12 cellular contexts compared by ENCODE assay signal in the genomic region with DNA sequence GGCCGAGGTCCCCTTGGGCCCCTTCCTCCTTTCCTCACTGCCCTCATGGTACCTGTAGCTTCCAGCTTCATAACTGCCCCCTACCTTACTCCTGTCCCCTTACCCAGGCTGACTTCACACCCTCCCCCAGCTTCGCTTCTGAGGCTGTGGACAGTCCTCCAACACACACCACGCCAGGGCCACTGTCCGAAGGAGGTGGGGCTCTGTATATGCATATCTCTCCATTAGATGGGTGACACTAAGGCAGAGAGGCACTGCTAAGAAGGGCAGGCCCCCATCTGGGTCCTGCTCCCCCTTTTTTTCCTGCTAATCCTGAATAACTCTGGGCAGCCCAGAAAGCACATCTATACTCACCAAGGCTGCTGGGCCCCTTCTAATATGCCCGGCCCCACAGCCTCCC. TPM values are rescaled to one million over a fixed set of nuclear protein-coding genes. Genes with fewer than 3 reads are reported as not detected.
DNase-seq lines count a peak whose midpoint lies in the region; ATAC-seq and TF ChIP-seq lines count a peak whose summit lies in the region.
"Had no signal": no experiment of that assay in that cellular context is flagged by ENCODE, and none has a peak within 500 bp of the region (broad histone marks: within the 10 kb centered on the region; RNA-seq: fewer than 3 reads in every experiment).

No MANE protein-coding gene starts in this region.

- intact Hi-C loops in MCF 10A (cut with micrococcal nuclease), result no loop called here
- intact Hi-C loops in tibial artery (cut with DNase I; ENCODE audit: low total_unique reads), result no loop called here
- intact Hi-C loops in naive thymus-derived CD4-positive, alpha-beta T cell (cut with micrococcal nuclease), result loop anchor here in 1 of 2 donors (5.0 kb wide), 1 partner anchor 41 kb away; the partner anchor contains the start of gene SLC26A6
- intact Hi-C loops in activated CD8-positive, alpha-beta T cell treated with anti-CD3 and anti-CD28 coated beads for 36 hours (cut with micrococcal nuclease), result no loop called here

- H3K4me3 ChIP-seq in mesodermal cell (ENCODE audit: extremely low read depth, insufficient read depth, low read length, poor library complexity, severe bottlenecking) (no peak overlapping the region), tibial artery (no peak overlapping the region)
- H3K4me3 ChIP-seq in naive thymus-derived CD4-positive, alpha-beta T cell (ENCODE audit: low read length), result no peak overlapping the region
- H3K4me3 ChIP-seq: testis had no signal

- H3K27ac Mint-ChIP-seq in activated naive CD4-positive, alpha-beta T cell treated with anti-CD3 and anti-CD28 coated beads, Interleukin-2, amount 50 U/mL, for 72 hours, result peak overlapping the region; percentile 58 to 75
- H3K27ac Mint-ChIP-seq in MCF 10A (ENCODE audit: low read depth, unreplicated experiment), result peak overlapping the region; percentile 68
- H3K27ac Mint-ChIP-seq in naive thymus-derived CD4-positive, alpha-beta T cell, result peak overlapping the region in 2 of 9 donors; percentile 24 to 42
- no peak overlapping the region for H3K27ac Mint-ChIP-seq in activated CD8-positive, alpha-beta T cell treated with anti-CD3 and anti-CD28 coated beads for 36 hours
- H3K27ac Mint-ChIP-seq: activated T-cell treated with anti-CD3 and anti-CD28 coated beads, Interleukin-2, amount 50 U/mL, for 24 hours had no signal

- no peaks in the 10 kb centered on the region for H3K27me3 Mint-ChIP-seq in MCF 10A (ENCODE audit: insufficient read depth, unreplicated experiment)
- peaks cover 1 to 24% (median 11%) of the 10 kb centered on the region in 5 donors for H3K27me3 Mint-ChIP-seq in naive thymus-derived CD4-positive, alpha-beta T cell
- peaks cover 12% of the 10 kb centered on the region for H3K27me3 Mint-ChIP-seq in activated CD8-positive, alpha-beta T cell treated with anti-CD3 and anti-CD28 coated beads for 36 hours

- H3K4me3 Mint-ChIP-seq in MCF 10A (ENCODE audit: unreplicated experiment), result peak overlapping the region; percentile 48
- H3K4me3 Mint-ChIP-seq in naive thymus-derived CD4-positive, alpha-beta T cell, result peak overlapping the region in 1 of 10 donors; percentile 23
- H3K4me3 Mint-ChIP-seq in activated CD8-positive, alpha-beta T cell treated with anti-CD3 and anti-CD28 coated beads for 36 hours, result no peak overlapping the region
- H3K4me3 Mint-ChIP-seq: activated T-cell treated with anti-CD3 and anti-CD28 coated beads, Interleukin-2, amount 50 U/mL, for 24 hours had no signal

- peak overlapping the region; percentile 84 for H3K27ac ChIP-seq in mesodermal cell (ENCODE audit: low read depth, low read length, severe bottlenecking)
- H3K27ac ChIP-seq in tibial artery, result peak overlapping the region; percentile 84 to 90
- H3K27ac ChIP-seq in naive thymus-derived CD4-positive, alpha-beta T cell (ENCODE audit: low read depth, low read length), result no peak overlapping the region

- no peaks in the 10 kb centered on the region for H3K9me3 Mint-ChIP-seq in activated naive CD4-positive, alpha-beta T cell treated with anti-CD3 and anti-CD28 coated beads, Interleukin-2, amount 50 U/mL, for 72 hours
- no peaks in the 10 kb centered on the region for H3K9me3 Mint-ChIP-seq in MCF 10A (ENCODE audit: unreplicated experiment)
- H3K9me3 Mint-ChIP-seq in naive thymus-derived CD4-positive, alpha-beta T cell, result no peaks in the 10 kb centered on the region
- H3K9me3 Mint-ChIP-seq in activated CD8-positive, alpha-beta T cell treated with anti-CD3 and anti-CD28 coated beads for 36 hours, result no peaks in the 10 kb centered on the region
- H3K9me3 Mint-ChIP-seq: activated T-cell treated with anti-CD3 and anti-CD28 coated beads, Interleukin-2, amount 50 U/mL, for 24 hours had no signal

- no peak for ATAC-seq in activated naive CD4-positive, alpha-beta T cell treated with anti-CD3 and anti-CD28 coated beads, Interleukin-2, amount 50 U/mL, for 72 hours
- no peak for ATAC-seq in naive thymus-derived CD4-positive, alpha-beta T cell
- ATAC-seq in activated CD8-positive, alpha-beta T cell treated with anti-CD3 and anti-CD28 coated beads for 36 hours, result no peak
- ATAC-seq: activated CD4-positive, CD25-positive, alpha-beta regulatory T cell treated with anti-CD3 and anti-CD28 coated beads, Interleukin-2, amount 50 U/mL, for 24 hours had no signal

- H3K4me1 ChIP-seq in mesodermal cell (ENCODE audit: control insufficient read depth, insufficient read depth, low read length, poor library complexity, severe bottlenecking), result peaks cover 55% of the 10 kb centered on the region
- H3K4me1 ChIP-seq in tibial artery, result peaks cover 7 to 71% (median 65%) of the 10 kb centered on the region in 4 donors
- H3K4me1 ChIP-seq in naive thymus-derived CD4-positive, alpha-beta T cell (ENCODE audit: control insufficient read depth in 2 of 2, insufficient read depth in 2 of 2, low read length in 2 of 2), result no peaks in the 10 kb centered on the region

- BruUV-seq in MCF 10A (replicated peaks; lab: Mats Ljungman, UMichigan), result no TSS peak

- no peaks in the 10 kb centered on the region for H3K36me3 Mint-ChIP-seq in activated naive CD4-positive, alpha-beta T cell treated with anti-CD3 and anti-CD28 coated beads, Interleukin-2, amount 50 U/mL, for 72 hours
- peaks cover 32% of the 10 kb centered on the region for H3K36me3 Mint-ChIP-seq in MCF 10A (ENCODE audit: insufficient read depth, unreplicated experiment)
- peaks cover 0 to 22% (median 5%) of the 10 kb centered on the region in 5 donors for H3K36me3 Mint-ChIP-seq in naive thymus-derived CD4-positive, alpha-beta T cell
- H3K36me3 Mint-ChIP-seq in activated CD8-positive, alpha-beta T cell treated with anti-CD3 and anti-CD28 coated beads for 36 hours (ENCODE audit: low read depth), result peaks cover 11% of the 10 kb centered on the region

- H3K36me3 ChIP-seq in mesodermal cell (ENCODE audit: control insufficient read depth, insufficient read depth, low read length), result peaks cover 47% of the 10 kb centered on the region
- H3K36me3 ChIP-seq in tibial artery, result peaks cover 22 to 27% (median 23%) of the 10 kb centered on the region in 3 donors
- H3K36me3 ChIP-seq in naive thymus-derived CD4-positive, alpha-beta T cell (ENCODE audit: control insufficient read depth in 2 of 3, insufficient read depth in 3 of 3, low read length in 3 of 3), result peaks cover 2 to 37% (median 6%) of the 10 kb centered on the region in 3 experiments

- H3K9me3 ChIP-seq in mesodermal cell (ENCODE audit: control insufficient read depth, low read length) (no peaks in the 10 kb centered on the region), tibial artery (no peaks in the 10 kb centered on the region)
- no peaks in the 10 kb centered on the region for H3K9me3 ChIP-seq in naive thymus-derived CD4-positive, alpha-beta T cell (ENCODE audit: control insufficient read depth in 2 of 3, low read length in 3 of 3)
- H3K9me3 ChIP-seq: testis had no signal

- no peak for DNase-seq in activated naive CD4-positive, alpha-beta T cell treated with anti-CD3 and anti-CD28 coated beads, Interleukin-2, amount 50 U/mL, for 72 hours (ENCODE audit: low spot score in 2 of 2)
- DNase-seq in activated naive CD4-positive, alpha-beta T cell treated with Interleukin-2 at 50 U/mL for 16 hours, result no peak
- DNase-seq in MCF 10A (ENCODE audit: unreplicated experiment) (no peak), tibial artery (no peak), SK-N-DZ (ENCODE audit: low spot score) (no peak)
- DNase-seq in naive thymus-derived CD4-positive, alpha-beta T cell, result no peak
- DNase-seq in activated CD8-positive, alpha-beta T cell treated with anti-CD3 and anti-CD28 coated beads for 36 hours, result no peak
- DNase-seq: activated T-cell treated with anti-CD3 and anti-CD28 coated beads, Interleukin-2, amount 50 U/mL, for 24 hours had no signal

- TF ChIP-seq CTCF in MCF 10A (IDR thresholded peaks at IDR 0.05; ENCODE audit: unreplicated experiment) (no peak), tibial artery (IDR thresholded peaks at IDR 0.05) (no peak)
- no peak for TF ChIP-seq CTCF in activated CD8-positive, alpha-beta T cell treated with anti-CD3 and anti-CD28 coated beads for 36 hours (IDR thresholded peaks at IDR 0.05)

- peaks cover 0 to 6% of the 10 kb centered on the region in 2 donors for H3K27me3 ChIP-seq in tibial artery
- H3K27me3 ChIP-seq in naive thymus-derived CD4-positive, alpha-beta T cell (ENCODE audit: control insufficient read depth in 2 of 2, insufficient read depth in 2 of 2, low read length in 2 of 2), result peaks cover 0 to 7% of the 10 kb centered on the region in 2 donors
- H3K27me3 ChIP-seq: testis had no signal

- CTCF ChIA-PET in MCF 10A (lab: Yijun Ruan, JAX), result interaction anchor here (0.7 to 1.0 kb wide), 2 partner anchors 19 to 38 kb away, joined by 3 to 11 read pairs; no protein-coding TSS in a partner anchor
- CTCF ChIA-PET in naive thymus-derived CD4-positive, alpha-beta T cell (lab: Charles Lee), result interaction anchor here (0.5 to 0.6 kb wide), 2 partner anchors 16 to 572 kb away, joined by 3 to 4 read pairs; no protein-coding TSS in a partner anchor
- CTCF ChIA-PET in activated CD8-positive, alpha-beta T cell treated with anti-CD3 and anti-CD28 coated beads for 36 hours (lab: Charles Lee), result interaction anchor here (1.5 kb wide), 1 partner anchor 39 kb away, joined by 3 read pairs; the partner anchor contains the start of gene SLC26A6

- H3K4me1 Mint-ChIP-seq in MCF 10A (ENCODE audit: insufficient read depth, unreplicated experiment), result peaks cover 50% of the 10 kb centered on the region
- H3K4me1 Mint-ChIP-seq in naive thymus-derived CD4-positive, alpha-beta T cell, result peaks cover 0 to 8% (median 3%) of the 10 kb centered on the region in 7 donors
- H3K4me1 Mint-ChIP-seq in activated CD8-positive, alpha-beta T cell treated with anti-CD3 and anti-CD28 coated beads for 36 hours (ENCODE audit: low read depth), result peaks cover 5% of the 10 kb centered on the region

- POLR2A ChIA-PET in MCF 10A (lab: Yijun Ruan, JAX), result interaction anchor here (0.6 to 8.9 kb wide), 13 partner anchors 10 to 156 kb away, joined by 3 to 107 read pairs (median 6); partner anchors contain the start of genes CCDC51, CELSR3, PFKFB4 and SLC26A6
- POLR2A ChIA-PET in naive thymus-derived CD4-positive, alpha-beta T cell (lab: Charles Lee), result no interaction called here
- POLR2A ChIA-PET in activated CD8-positive, alpha-beta T cell treated with anti-CD3 and anti-CD28 coated beads for 36 hours (lab: Charles Lee), result interaction anchor here (1.0 kb wide), 1 partner anchor 14 kb away, joined by 3 read pairs; no protein-coding TSS in a partner anchor

- 74 to 87% methylated on average over 3 of the region's 5 CpGs for WGBS in mesodermal cell (ENCODE audit: insufficient coverage in 2 of 2), 2 experiments

RNA-seq across cellular contexts. Expression of gene COL7A1, which starts 1.0 kb away (rescaled TPM):
- total RNA-seq in activated naive CD4-positive, alpha-beta T cell treated with anti-CD3 and anti-CD28 coated beads, Interleukin-2, amount 50 U/mL, for 72 hours, result 1 to 10 TPM; 3.2 to 5.5 TPM
- total RNA-seq in MCF 10A (2022), result 44.2 and 60.5 TPM in 2 replicates
- polyA plus RNA-seq in mesodermal cell (2013, experiment 1 of 2), result 34.2 TPM
- polyA plus RNA-seq in mesodermal cell (2013, experiment 2 of 2), result 22.5 TPM
- 1.7 and 2.0 TPM in 2 replicates for polyA plus RNA-seq in SK-N-DZ (2014; cell fraction: cytosol; rRNA removed)
- polyA plus RNA-seq in SK-N-DZ (2014; cell fraction: nucleus; rRNA removed), result 67.2 and 69.4 TPM in 2 replicates
- total RNA-seq in naive thymus-derived CD4-positive, alpha-beta T cell, result 1 to 10 TPM in 3 of 5 experiments, under 1 TPM in 2; 0.71 to 3.4 (median 1.2) TPM
- not detected for polyA plus RNA-seq in naive thymus-derived CD4-positive, alpha-beta T cell
- total RNA-seq in activated CD8-positive, alpha-beta T cell treated with anti-CD3 and anti-CD28 coated beads for 36 hours, result 1 to 10 TPM; 1.6 to 2.2 TPM

RNA-seq across cellular contexts. Expression of gene UQCRC1, which starts 13.3 kb away (rescaled TPM):
- total RNA-seq in activated naive CD4-positive, alpha-beta T cell treated with anti-CD3 and anti-CD28 coated beads, Interleukin-2, amount 50 U/mL, for 72 hours, result 100 to 1,000 TPM; 257 to 269 TPM
- 383 and 413 TPM in 2 replicates for total RNA-seq in MCF 10A (2022)
- 265 TPM for polyA plus RNA-seq in mesodermal cell (2013, experiment 1 of 2)
- 222 TPM for polyA plus RNA-seq in mesodermal cell (2013, experiment 2 of 2)
- polyA plus RNA-seq in SK-N-DZ (2014; cell fraction: cytosol; rRNA removed), result 271 and 392 TPM in 2 replicates
- polyA plus RNA-seq in SK-N-DZ (2014; cell fraction: nucleus; rRNA removed), result 352 and 389 TPM in 2 replicates
- total RNA-seq in naive thymus-derived CD4-positive, alpha-beta T cell, result 100 to 1,000 TPM in 2 of 5 experiments, 10 to 100 TPM in 3; 77.3 to 156 (median 91.7) TPM
- 100 to 1,000 TPM; 151 to 164 TPM for polyA plus RNA-seq in naive thymus-derived CD4-positive, alpha-beta T cell
- total RNA-seq in activated CD8-positive, alpha-beta T cell treated with anti-CD3 and anti-CD28 coated beads for 36 hours, result 100 to 1,000 TPM; 240 to 256 TPM

RNA-seq across cellular contexts. Expression of gene TMEM89, which starts 25.4 kb away (rescaled TPM):
- total RNA-seq in activated naive CD4-positive, alpha-beta T cell treated with anti-CD3 and anti-CD28 coated beads, Interleukin-2, amount 50 U/mL, for 72 hours, result under 1 TPM in 1 of 2 donors, not detected in 1; 0.36 TPM
- not detected in 2 replicates for total RNA-seq in MCF 10A (2022)
- not detected for polyA plus RNA-seq in mesodermal cell (2013, experiment 1 of 2)
- polyA plus RNA-seq in mesodermal cell (2013, experiment 2 of 2), result not detected
- not detected in 2 replicates for polyA plus RNA-seq in SK-N-DZ (2014; cell fraction: cytosol; rRNA removed)
- polyA plus RNA-seq in SK-N-DZ (2014; cell fraction: nucleus; rRNA removed), result 2.2 TPM in 1 of 2 replicates, not detected in the other
- total RNA-seq in naive thymus-derived CD4-positive, alpha-beta T cell, result not detected
- not detected for polyA plus RNA-seq in naive thymus-derived CD4-positive, alpha-beta T cell
- under 1 TPM in 1 of 2 experiments, not detected in 1; 0.43 TPM for total RNA-seq in activated CD8-positive, alpha-beta T cell treated with anti-CD3 and anti-CD28 coated beads for 36 hours
- total RNA-seq: SK-MEL-5 had no signal

RNA-seq across cellular contexts. Expression of gene UCN2, which starts 32.6 kb away (rescaled TPM):
- total RNA-seq in activated naive CD4-positive, alpha-beta T cell treated with anti-CD3 and anti-CD28 coated beads, Interleukin-2, amount 50 U/mL, for 72 hours, result under 1 TPM in 1 of 2 donors, not detected in 1; 0.21 TPM
- total RNA-seq in MCF 10A (2022), result 1.5 and 3.8 TPM in 2 replicates
- 2.3 TPM for polyA plus RNA-seq in mesodermal cell (2013, experiment 1 of 2)
- 0.81 TPM for polyA plus RNA-seq in mesodermal cell (2013, experiment 2 of 2)
- 0.12 and 0.17 TPM in 2 replicates for polyA plus RNA-seq in SK-N-DZ (2014; cell fraction: cytosol; rRNA removed)
- polyA plus RNA-seq in SK-N-DZ (2014; cell fraction: nucleus; rRNA removed), result 2.7 and 4.9 TPM in 2 replicates
- total RNA-seq in naive thymus-derived CD4-positive, alpha-beta T cell, result under 1 TPM in 1 of 5 experiments, not detected in 4; 0.51 TPM
- polyA plus RNA-seq in naive thymus-derived CD4-positive, alpha-beta T cell, result not detected
- not detected for total RNA-seq in activated CD8-positive, alpha-beta T cell treated with anti-CD3 and anti-CD28 coated beads for 36 hours

RNA-seq across cellular contexts. Expression of gene SLC26A6, which starts 39.1 kb away (rescaled TPM):
- 100 to 1,000 TPM in 1 of 2 donors, 10 to 100 TPM in 1; 38.3 to 110 TPM for total RNA-seq in activated naive CD4-positive, alpha-beta T cell treated with anti-CD3 and anti-CD28 coated beads, Interleukin-2, amount 50 U/mL, for 72 hours
- total RNA-seq in MCF 10A (2022), result 47.4 and 63.3 TPM in 2 replicates
- polyA plus RNA-seq in mesodermal cell (2013, experiment 1 of 2), result 77.2 TPM
- 63.0 TPM for polyA plus RNA-seq in mesodermal cell (2013, experiment 2 of 2)
- 12.9 and 22.5 TPM in 2 replicates for polyA plus RNA-seq in SK-N-DZ (2014; cell fraction: cytosol; rRNA removed)
- 180 and 245 TPM in 2 replicates for polyA plus RNA-seq in SK-N-DZ (2014; cell fraction: nucleus; rRNA removed)
- total RNA-seq in naive thymus-derived CD4-positive, alpha-beta T cell, result 10 to 100 TPM; 15.1 to 37.6 (median 31.2) TPM
- 1 to 10 TPM; 3.5 to 3.7 TPM for polyA plus RNA-seq in naive thymus-derived CD4-positive, alpha-beta T cell
- total RNA-seq in activated CD8-positive, alpha-beta T cell treated with anti-CD3 and anti-CD28 coated beads for 36 hours, result 10 to 100 TPM; 41.3 to 45.0 TPM
